15 cellular contexts compared by ENCODE assay signal in the genomic region with DNA sequence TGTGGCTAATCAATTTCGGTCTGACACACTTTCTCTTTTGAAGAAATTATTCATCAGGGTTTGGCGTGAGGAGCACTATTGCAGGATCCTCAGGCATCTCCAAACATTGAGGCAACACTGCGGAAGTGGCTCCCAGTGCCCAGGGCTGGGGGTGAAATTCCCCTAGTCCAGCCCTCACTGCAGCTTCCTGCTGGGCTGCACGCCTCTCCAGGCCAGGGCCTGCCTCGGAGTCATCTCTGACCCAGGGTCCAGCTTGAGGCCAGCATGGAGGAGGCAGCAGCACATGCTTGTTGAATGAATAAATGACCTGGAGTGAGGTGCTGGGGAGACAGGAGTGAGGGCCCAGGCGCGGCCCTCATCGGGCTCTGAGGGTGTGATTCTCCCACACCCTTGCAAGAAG. TPM values are rescaled to one million over a fixed set of nuclear protein-coding genes. Genes with fewer than 3 reads are reported as not detected.
DNase-seq lines count a peak whose midpoint lies in the region; ATAC-seq, FAIRE-seq and TF ChIP-seq lines count a peak whose summit lies in the region.
"Had no signal": no experiment of that assay in that cellular context is flagged by ENCODE, and none has a peak within 500 bp of the region (broad histone marks: within the 10 kb centered on the region; RNA-seq: fewer than 3 reads in every experiment).

No MANE protein-coding gene starts in this region.

- no peaks in the 10 kb centered on the region for H3K27me3 Mint-ChIP-seq in mesothelial cell of epicardium (ENCODE audit: low read depth)

- no peak for DNase-seq in A549 (ENCODE audit: low read depth in 1 of 2, low spot score in 1 of 2)
- peak; percentile 35 for DNase-seq in H7
- DNase-seq in islet precursor cell = peak; percentile 44
- peak; percentile 4 to 43 (median 23) for DNase-seq in mucosa of descending colon
- DNase-seq in mesothelial cell of epicardium (ENCODE audit: low spot score in 2 of 2, unreplicated experiment in 2 of 2) = no peak
- no peak for DNase-seq in NCI-H2107 (lab: John Stamatoyannopoulos, UW)
- DNase-seq in stimulated activated naive CD8-positive, alpha-beta T cell treated with anti-CD3 and anti-CD28 coated beads, Interleukin-15, Interleukin-2, amounts not matched to agents 100 U/mL and 50 U/mL, for 24 hours = no peak
- DNase-seq: 8988T; ACHN; CD8-positive, alpha-beta T cell; COR-L47; DMS53; GF-D8 had no signal

- TF ChIP-seq RAD21 in A549 (conservative IDR thresholded peaks at IDR 0.05 in 1 of 2, IDR thresholded peaks at IDR 0.05 in 1 of 2) = no peak

- CTCF ChIA-PET in A549 (lab: Yijun Ruan, JAX) = interaction anchor here (0.6 to 16.4 kb wide), 3 partner anchors 8 to 29 kb away, joined by 3 to 122 read pairs (median 4); no protein-coding TSS in a partner anchor

- H3K4me3 ChIP-seq in A549 (no peak overlapping the region), H7 (ENCODE audit: insufficient read depth, low read depth, low read length) (no peak overlapping the region), mucosa of descending colon (no peak overlapping the region)

- no peak for TF ChIP-seq CTCF in A549 (IDR thresholded peaks at IDR 0.05)
- TF ChIP-seq CTCF in mucosa of descending colon (IDR thresholded peaks at IDR 0.05) = no peak
- no peak for TF ChIP-seq CTCF in mesothelial cell of epicardium (IDR thresholded peaks at IDR 0.05; ENCODE audit: unreplicated experiment)

- no peak for TF ChIP-seq POLR2A in A549 (IDR thresholded peaks at IDR 0.05; ENCODE audit: low read length)

- TF ChIP-seq EP300 in A549 (IDR thresholded peaks at IDR 0.05) = no peak

- H3K36me3 ChIP-seq in H7 (replicated peaks; ENCODE audit: control insufficient read depth, insufficient read depth, low read length) = no peaks in the 10 kb centered on the region
- no peaks in the 10 kb centered on the region for H3K36me3 ChIP-seq in mucosa of descending colon (ENCODE audit: low read depth)

- intact Hi-C loops in mucosa of descending colon (cut with DNase I, micrococcal nuclease) = no loop called here

- no peak for FAIRE-seq in A549 (lab: Jason Lieb, UNC)
- FAIRE-seq: H54 had no signal

- H3K4me1 ChIP-seq in A549 = peaks cover 8% of the 10 kb centered on the region; the same call in 1 of the 3 replicates
- peaks cover 47% of the 10 kb centered on the region for H3K4me1 ChIP-seq in mucosa of descending colon (ENCODE audit: low read depth)

- 77% methylated on average over 7 of the region's 8 CpGs for WGBS in A549 (ENCODE audit: missing lambda C conversion rate)

- no peak overlapping the region for H3K4me2 ChIP-seq in A549

- H3K9me3 Mint-ChIP-seq in mesothelial cell of epicardium = no peaks in the 10 kb centered on the region
- H3K9me3 Mint-ChIP-seq: CD8-positive, alpha-beta T cell had no signal

- POLR2A ChIA-PET in A549 (lab: Yijun Ruan, JAX) = no interaction called here

- H3K27ac ChIP-seq in A549 = no peak overlapping the region

- H3K36me3 Mint-ChIP-seq in mesothelial cell of epicardium = no peaks in the 10 kb centered on the region
- H3K36me3 Mint-ChIP-seq: CD14-positive monocyte; CD8-positive, alpha-beta T cell had no signal

- ATAC-seq in A549 = no peak
- no peak for ATAC-seq in mucosa of descending colon
- ATAC-seq in stimulated activated naive CD8-positive, alpha-beta T cell treated with anti-CD3 and anti-CD28 coated beads, Interleukin-15, Interleukin-2, amounts not matched to agents 100 U/mL and 50 U/mL, for 24 hours = no peak
- ATAC-seq: CD8-positive, alpha-beta T cell had no signal

- no peaks in the 10 kb centered on the region for H3K9me3 ChIP-seq in A549
- no peaks in the 10 kb centered on the region for H3K9me3 ChIP-seq in mucosa of descending colon

- no peak overlapping the region for H3K27ac Mint-ChIP-seq in mesothelial cell of epicardium
- H3K27ac Mint-ChIP-seq: CD14-positive monocyte; CD8-positive, alpha-beta T cell had no signal

- no peaks in the 10 kb centered on the region for H3K4me1 Mint-ChIP-seq in mesothelial cell of epicardium
- H3K4me1 Mint-ChIP-seq: CD14-positive monocyte had no signal

- no peak overlapping the region for H3K4me3 Mint-ChIP-seq in mesothelial cell of epicardium
- H3K4me3 Mint-ChIP-seq: CD14-positive monocyte; CD8-positive, alpha-beta T cell had no signal

- H3K27me3 ChIP-seq in H7 (ENCODE audit: control insufficient read depth, insufficient read depth, low read length) = no peaks in the 10 kb centered on the region

TF ChIP-seq in A549, 52 proteins besides CTCF, POLR2A, EP300 and RAD21:
- TF ChIP-seq ZFP36 (IDR thresholded peaks at IDR 0.05; ENCODE audit: borderline replicate concordance, partially characterized antibody) = peak; percentile 62
- TF ChIP-seq EHMT2 (IDR thresholded peaks at IDR 0.05; ENCODE audit: low read depth) = no peak

RNA-seq across cellular contexts. Expression of gene TDRD9, which starts 36.0 kb away (rescaled TPM):
- polyA plus RNA-seq in A549 (2011; rRNA removed) (0.04 and 0.05 TPM in 2 replicates), A549 (2017; fragmentation: RNase III; extraction: RNeasy Plus Mini Kit Qiagen cat#74134 plus additional on column Dnase treatment) (not detected in 3 replicates)
- 0.01 TPM in 1 of 2 replicates, not detected in the other for polyA plus RNA-seq in A549 (2012; cell fraction: cytosol; rRNA removed)
- polyA plus RNA-seq in A549 (2012; cell fraction: nucleus; rRNA removed) = not detected in 2 replicates
- polyA minus RNA-seq in A549 (2011; rRNA and poly(A)+ RNA removed) = not detected in 2 replicates
- total RNA-seq in H7 (2014; rRNA removed; shearing (Covaris generic)) = not detected in 2 replicates
- total RNA-seq in mucosa of descending colon (under 1 TPM; 0.39 to 0.98 (median 0.63) TPM), mesothelial cell of epicardium (not detected in 3 replicates)

RNA-seq across cellular contexts. Expression of gene PPP1R13B, which starts 44.9 kb away (rescaled TPM):
- 2.2 TPM in 2 replicates for polyA plus RNA-seq in A549 (2011; rRNA removed)
- polyA plus RNA-seq in A549 (2012; cell fraction: cytosol; rRNA removed) = 3.8 and 4.0 TPM in 2 replicates
- 19.7 and 20.3 TPM in 2 replicates for polyA plus RNA-seq in A549 (2012; cell fraction: nucleus; rRNA removed)
- polyA plus RNA-seq in A549 (2017; fragmentation: RNase III; extraction: RNeasy Plus Mini Kit Qiagen cat#74134 plus additional on column Dnase treatment) = 2.7 to 3.6 TPM (median 2.8 TPM) in 3 replicates
- polyA minus RNA-seq in A549 (2011; rRNA and poly(A)+ RNA removed) = 4.8 and 8.6 TPM in 2 replicates
- total RNA-seq in H7 (2014; rRNA removed; shearing (Covaris generic)) = 2.3 and 2.8 TPM in 2 replicates
- total RNA-seq in mucosa of descending colon = 10 to 100 TPM; 49.6 to 65.5 (median 52.1) TPM
- 44.5 to 53.0 TPM (median 49.1 TPM) in 3 replicates for total RNA-seq in mesothelial cell of epicardium

RNA-seq across cellular contexts. Expression of gene RD3L, which starts 50.1 kb away (rescaled TPM):
- polyA plus RNA-seq in A549 (2011; rRNA removed) = not detected in 2 replicates
- polyA plus RNA-seq in A549 (2012; cell fraction: cytosol; rRNA removed) = not detected in 2 replicates
- not detected in 2 replicates for polyA plus RNA-seq in A549 (2012; cell fraction: nucleus; rRNA removed)
- not detected in 3 replicates for polyA plus RNA-seq in A549 (2017; fragmentation: RNase III; extraction: RNeasy Plus Mini Kit Qiagen cat#74134 plus additional on column Dnase treatment)
- not detected in 2 replicates for polyA minus RNA-seq in A549 (2011; rRNA and poly(A)+ RNA removed)
- total RNA-seq in H7 (2014; rRNA removed; shearing (Covaris generic)) = not detected in 2 replicates
- not detected for total RNA-seq in mucosa of descending colon
- total RNA-seq in mesothelial cell of epicardium = not detected in 3 replicates
- total RNA-seq: CD8-positive, alpha-beta T cell had no signal
- polyA plus RNA-seq: CD14-positive monocyte had no signal

Comparison
In these comparisons a context has a peak if more than half of its experiments do, and no peak if none do; other contexts are left out.
1. DNase-seq: peak in H7 (single experiment), islet precursor cell (single experiment) and mucosa of descending colon (3 of 3); none in A549 (0 of 2), mesothelial cell of epicardium (0 of 2), NCI-H2107 (single experiment) and stimulated activated naive CD8-positive, alpha-beta T cell treated with anti-CD3 and anti-CD28 coated beads, Interleukin-15, Interleukin-2, amounts not matched to agents 100 U/mL and 50 U/mL, for 24 hours (single experiment).
2. RNA of gene PPP1R13B, which starts 44.9 kb away (total RNA-seq): 44.5 to 53.0 TPM in mesothelial cell of epicardium and 49.6 to 65.5 TPM in mucosa of descending colon; 2.3 to 2.8 TPM in H7; every median in the first group is over 10 times any median in the second.